17 cellular contexts compared by ENCODE assay signal in genomic region chr13:112056739-112057433, GRCh38. TPM values are rescaled to one million over a fixed set of nuclear protein-coding genes. Genes with fewer than 3 reads are reported as not detected.
A peak's percentile ranks its signal among the peaks of the same experiment; 100 is the strongest.
DNase-seq lines count a peak whose midpoint lies in the region; ATAC-seq, FAIRE-seq and TF ChIP-seq lines count a peak whose summit lies in the region.
"Had no signal": no experiment of that assay in that cellular context is flagged by ENCODE, and none has a peak within 500 bp of the region (broad histone marks: within the 10 kb centered on the region; RNA-seq: fewer than 3 reads in every experiment).

No MANE protein-coding gene starts in this region.

- no peak for FAIRE-seq in astrocyte (lab: Jason Lieb, UNC)
- FAIRE-seq: G401.6 had no signal

- H3K36me3 ChIP-seq in astrocyte (ENCODE audit: insufficient read depth, low read length) (no peaks in the 10 kb centered on the region), adrenal gland (replicated peaks in 1 of 2) (no peaks in the 10 kb centered on the region)

- H4K20me1 ChIP-seq in astrocyte (ENCODE audit: insufficient read depth, low read length) = no peaks in the 10 kb centered on the region

- H3K36me3 Mint-ChIP-seq in astrocyte (ENCODE audit: low read depth, unreplicated experiment) = no peaks in the 10 kb centered on the region
- H3K36me3 Mint-ChIP-seq in neural crest cell (ENCODE audit: low read depth) = peaks cover 4% of the 10 kb centered on the region
- H3K36me3 Mint-ChIP-seq in natural killer cell treated with Interleukin-12 subunit alpha and Interleukin-12 subunit beta and Interleukin-15 and Interleukin-18, amount 100 ng/mL, for 72 hours = peaks cover 9% of the 10 kb centered on the region
- H3K36me3 Mint-ChIP-seq: IgD-negative memory B cell had no signal

- DNase-seq in GM10266 (ENCODE audit: extremely low spot score) = peak; percentile 46
- DNase-seq in HEK293T (ENCODE audit: extremely low spot score) = peak; percentile 12
- no peak for DNase-seq in astrocyte (ENCODE audit: low read depth)
- DNase-seq in neural crest cell (ENCODE audit: low read depth, low spot score) = no peak
- no peak for DNase-seq in adrenal gland
- DNase-seq in NCI-H2171 (lab: John Stamatoyannopoulos, UW) = no peak
- no peak for DNase-seq in natural killer cell treated with Interleukin-12 subunit alpha and Interleukin-12 subunit beta and Interleukin-15 and Interleukin-18, amount 100 ng/mL, for 72 hours (ENCODE audit: low spot score)
- DNase-seq: activated naive CD8-positive, alpha-beta T cell treated with anti-CD3 and anti-CD28 coated beads, Interleukin-2, amount 50 U/mL, for 24 hours; activated T-cell treated with anti-CD3 and anti-CD28 coated beads for 4 hours; naive thymus-derived CD8-positive, alpha-beta T cell; PC-3; stimulated activated naive CD8-positive, alpha-beta T cell treated with anti-CD3 and anti-CD28 coated beads, Interleukin-15, Interleukin-2, amounts not matched to agents 100 U/mL and 50 U/mL, for 24 hours had no signal

- H3K27me3 Mint-ChIP-seq in astrocyte (ENCODE audit: low read depth, unreplicated experiment) = peaks cover 72% of the 10 kb centered on the region
- peaks cover 98% of the 10 kb centered on the region for H3K27me3 Mint-ChIP-seq in neural crest cell (ENCODE audit: low read depth)
- peaks cover 54 to 60% of the 10 kb centered on the region in 2 donors for H3K27me3 Mint-ChIP-seq in natural killer cell treated with Interleukin-12 subunit alpha and Interleukin-12 subunit beta and Interleukin-15 and Interleukin-18, amount 100 ng/mL, for 72 hours

- H3K4me3 ChIP-seq in astrocyte (ENCODE audit: insufficient read depth, low read depth, low read length) (no peak overlapping the region), adrenal gland (no peak overlapping the region)

- H3K4me1 ChIP-seq in astrocyte (ENCODE audit: insufficient read depth, low read length) (no peaks in the 10 kb centered on the region), adrenal gland (replicated peaks in 1 of 2) (no peaks in the 10 kb centered on the region)

- ATAC-seq in natural killer cell treated with Interleukin-12 subunit alpha and Interleukin-12 subunit beta and Interleukin-15 and Interleukin-18, amount 100 ng/mL, for 72 hours = no peak
- ATAC-seq: activated naive CD8-positive, alpha-beta T cell treated with anti-CD3 and anti-CD28 coated beads, Interleukin-2, amount 50 U/mL, for 24 hours; naive thymus-derived CD8-positive, alpha-beta T cell; PC-3; stimulated activated naive CD8-positive, alpha-beta T cell treated with anti-CD3 and anti-CD28 coated beads, Interleukin-15, Interleukin-2, amounts not matched to agents 100 U/mL and 50 U/mL, for 24 hours had no signal

- no peak overlapping the region for H3K9ac ChIP-seq in astrocyte (ENCODE audit: low read length)

- TF ChIP-seq CTCF in GM10266 (IDR thresholded peaks at IDR 0.05; ENCODE audit: control insufficient read depth, insufficient read depth, low read depth, missing control alignments) (no peak), astrocyte (IDR thresholded peaks at IDR 0.05; ENCODE audit: insufficient read depth, low read depth, low read length) (no peak), neural crest cell (conservative IDR thresholded peaks at IDR 0.05) (no peak), adrenal gland (IDR thresholded peaks at IDR 0.05) (no peak)

- POLR2A ChIA-PET in HEK293T (lab: Yijun Ruan, JAX) = no interaction called here

- H3K27ac Mint-ChIP-seq in astrocyte (ENCODE audit: unreplicated experiment) (peak overlapping the region; percentile 53), neural crest cell (ENCODE audit: unreplicated experiment) (no peak overlapping the region)
- H3K27ac Mint-ChIP-seq in natural killer cell treated with Interleukin-12 subunit alpha and Interleukin-12 subunit beta and Interleukin-15 and Interleukin-18, amount 100 ng/mL, for 72 hours = no peak overlapping the region
- H3K27ac Mint-ChIP-seq: activated naive CD8-positive, alpha-beta T cell treated with anti-CD3 and anti-CD28 coated beads, Interleukin-2, amount 50 U/mL, for 24 hours; naive thymus-derived CD8-positive, alpha-beta T cell had no signal

- TF ChIP-seq POLR2A in adrenal gland (IDR thresholded peaks at IDR 0.05) = no peak

- H3K9me3 ChIP-seq in astrocyte (ENCODE audit: insufficient read depth, low read depth, low read length) (no peaks in the 10 kb centered on the region), adrenal gland (replicated peaks in 1 of 3) (no peaks in the 10 kb centered on the region)

- H3K4me1 Mint-ChIP-seq in astrocyte (ENCODE audit: low read depth, unreplicated experiment) = no peaks in the 10 kb centered on the region
- peaks cover 45% of the 10 kb centered on the region for H3K4me1 Mint-ChIP-seq in neural crest cell
- no peaks in the 10 kb centered on the region for H3K4me1 Mint-ChIP-seq in natural killer cell treated with Interleukin-12 subunit alpha and Interleukin-12 subunit beta and Interleukin-15 and Interleukin-18, amount 100 ng/mL, for 72 hours (ENCODE audit: low read depth in 2 of 2)

- H2AFZ ChIP-seq in astrocyte (ENCODE audit: low read depth, low read length) = no peak overlapping the region

- CTCF ChIA-PET in HEK293T (lab: Yijun Ruan, JAX) = no interaction called here

- intact Hi-C loops in adrenal gland (cut with DNase I) = no loop called here

- H3K27me3 ChIP-seq in astrocyte (ENCODE audit: insufficient read depth, low read length) (peaks cover 62% of the 10 kb centered on the region), adrenal gland (peaks cover 97% of the 10 kb centered on the region)

- no peaks in the 10 kb centered on the region for H3K79me2 ChIP-seq in astrocyte (ENCODE audit: insufficient read depth, low read length)

- H3K4me3 Mint-ChIP-seq in astrocyte (ENCODE audit: unreplicated experiment) (no peak overlapping the region), neural crest cell (peak overlapping the region; percentile 87)
- H3K4me3 Mint-ChIP-seq in natural killer cell treated with Interleukin-12 subunit alpha and Interleukin-12 subunit beta and Interleukin-15 and Interleukin-18, amount 100 ng/mL, for 72 hours = no peak overlapping the region
- H3K4me3 Mint-ChIP-seq: activated naive CD8-positive, alpha-beta T cell treated with anti-CD3 and anti-CD28 coated beads, Interleukin-2, amount 50 U/mL, for 24 hours; IgD-negative memory B cell had no signal

- 0 to 3% (median 1%) methylated on average over 33 to 71 of the region's 71 CpGs for WGBS in adrenal gland, 4 donors

- H3K27ac ChIP-seq in astrocyte (ENCODE audit: low read depth, low read length) (no peak overlapping the region), adrenal gland (no peak overlapping the region)
- H3K27ac ChIP-seq: C4-2B, epithelial cell of prostate had no signal

- H3K4me2 ChIP-seq in astrocyte (ENCODE audit: low read length) = peak overlapping the region; percentile 8

- H3K9me3 Mint-ChIP-seq in astrocyte (ENCODE audit: unreplicated experiment) (peaks cover 24% of the 10 kb centered on the region), neural crest cell (no peaks in the 10 kb centered on the region)
- H3K9me3 Mint-ChIP-seq in natural killer cell treated with Interleukin-12 subunit alpha and Interleukin-12 subunit beta and Interleukin-15 and Interleukin-18, amount 100 ng/mL, for 72 hours = peaks cover 3% of the 10 kb centered on the region
- H3K9me3 Mint-ChIP-seq: activated naive CD8-positive, alpha-beta T cell treated with anti-CD3 and anti-CD28 coated beads, Interleukin-2, amount 50 U/mL, for 24 hours had no signal

TF ChIP-seq in HEK293T, 16 proteins besides CTCF, POLR2A, EP300 and RAD21:
- TF ChIP-seq ARNT (IDR thresholded peaks at IDR 0.05) = no peak
- no peak for TF ChIP-seq BHLHE40 (IDR thresholded peaks at IDR 0.05; ENCODE audit: borderline replicate concordance)
- no peak for TF ChIP-seq PKNOX1 (IDR thresholded peaks at IDR 0.05)
- no peak for TF ChIP-seq LEF1 (IDR thresholded peaks at IDR 0.05; ENCODE audit: borderline replicate concordance)
- no peak for TF ChIP-seq ZNF384 (IDR thresholded peaks at IDR 0.05)
- no peak for TF ChIP-seq FOXK2 (IDR thresholded peaks at IDR 0.05)
- TF ChIP-seq SUZ12 (IDR thresholded peaks at IDR 0.05) = no peak
- no peak for TF ChIP-seq FOXM1 (IDR thresholded peaks at IDR 0.05; ENCODE audit: borderline replicate concordance)
- TF ChIP-seq HDGF (IDR thresholded peaks at IDR 0.05; ENCODE audit: borderline replicate concordance) = no peak
- no peak for TF ChIP-seq SP1 (IDR thresholded peaks at IDR 0.05)
- no peak for TF ChIP-seq FOXA1 (IDR thresholded peaks at IDR 0.05)
- TF ChIP-seq NFRKB (IDR thresholded peaks at IDR 0.05) = no peak
- no peak for TF ChIP-seq ELF4 (IDR thresholded peaks at IDR 0.05)
- no peak for TF ChIP-seq TARDBP (IDR thresholded peaks at IDR 0.05)
- TF ChIP-seq CTBP1 (IDR thresholded peaks at IDR 0.05; ENCODE audit: borderline replicate concordance) = no peak
- TF ChIP-seq L3MBTL2 (conservative IDR thresholded peaks at IDR 0.05) = no peak
TF ChIP-seq in HEK293T: peak in this region for 0.

RNA-seq across cellular contexts. Expression of gene SOX1, which starts 10.1 kb away (rescaled TPM):
- total RNA-seq in astrocyte = not detected in 2 replicates
- 41.2 and 41.4 TPM in 2 replicates for total RNA-seq in neural crest cell
- total RNA-seq in adrenal gland = not detected
- not detected for polyA plus RNA-seq in adrenal gland
- total RNA-seq in natural killer cell treated with Interleukin-12 subunit alpha and Interleukin-12 subunit beta and Interleukin-15 and Interleukin-18, amount 100 ng/mL, for 72 hours = not detected
- total RNA-seq: liver; naive thymus-derived CD8-positive, alpha-beta T cell; PC-3 had no signal
- polyA plus RNA-seq: IgD-negative memory B cell; liver; naive thymus-derived CD8-positive, alpha-beta T cell had no signal

Comparison
In these comparisons a context has a peak if more than half of its experiments do, and no peak if none do; other contexts are left out.
1. DNase-seq: peak in GM10266 (single experiment) and HEK293T (single experiment); none in astrocyte (single experiment), neural crest cell (single experiment), adrenal gland (0 of 7), NCI-H2171 (single experiment) and natural killer cell treated with Interleukin-12 subunit alpha and Interleukin-12 subunit beta and Interleukin-15 and Interleukin-18, amount 100 ng/mL, for 72 hours (single experiment).
2. RNA of gene SOX1, which starts 10.1 kb away (total RNA-seq): 41.2 to 41.4 TPM in neural crest cell; not detected in astrocyte, not detected in adrenal gland and not detected in natural killer cell treated with Interleukin-12 subunit alpha and Interleukin-12 subunit beta and Interleukin-15 and Interleukin-18, amount 100 ng/mL, for 72 hours; every median in the first group is over 10 times any median in the second.